16 cellular contexts compared by ENCODE assay signal in genomic region chr2:105299290-105299689, GRCh38. TPM values are rescaled to one million over a fixed set of nuclear protein-coding genes. Genes with fewer than 3 reads are reported as not detected.
DNase-seq lines count a peak whose midpoint lies in the region; ATAC-seq, FAIRE-seq and TF ChIP-seq lines count a peak whose summit lies in the region.
"Had no signal": no experiment of that assay in that cellular context is flagged by ENCODE, and none has a peak within 500 bp of the region (broad histone marks: within the 10 kb centered on the region; RNA-seq: fewer than 3 reads in every experiment).

No MANE protein-coding gene starts in this region.

- H3K27me3 ChIP-seq in Loucy (ENCODE audit: insufficient read depth, low read length, poor library complexity, severe bottlenecking), result no peaks in the 10 kb centered on the region
- H3K27me3 ChIP-seq: MG63 had no signal

- peaks cover 27% of the 10 kb centered on the region for H3K4me1 Mint-ChIP-seq in activated CD8-positive, alpha-beta memory T cell treated with anti-CD3 and anti-CD28 coated beads, Interleukin-2, amount 10 ng/mL, durations not matched to agents 7 days and 5 days
- H3K4me1 Mint-ChIP-seq in type B pancreatic cell (ENCODE audit: unreplicated experiment), result peaks cover 24% of the 10 kb centered on the region

- H3K9ac ChIP-seq in Loucy (ENCODE audit: low read depth, low read length, poor library complexity, severe bottlenecking), result no peak overlapping the region

- H3K9me3 Mint-ChIP-seq in activated CD8-positive, alpha-beta memory T cell treated with anti-CD3 and anti-CD28 coated beads, Interleukin-2, amount 10 ng/mL, durations not matched to agents 7 days and 5 days (ENCODE audit: low read depth), result no peaks in the 10 kb centered on the region
- H3K9me3 Mint-ChIP-seq in type B pancreatic cell, result no peaks in the 10 kb centered on the region
- H3K9me3 Mint-ChIP-seq: activated naive CD8-positive, alpha-beta T cell treated with anti-CD3 and anti-CD28 coated beads for 36 hours had no signal

- no peaks in the 10 kb centered on the region for H3K9me2 ChIP-seq in Loucy (replicated peaks; ENCODE audit: low read depth, low read length)

- no peak overlapping the region for H2AFZ ChIP-seq in Loucy (ENCODE audit: low read length)

- no peak overlapping the region for H3K27ac Mint-ChIP-seq in activated CD8-positive, alpha-beta memory T cell treated with anti-CD3 and anti-CD28 coated beads, Interleukin-2, amount 10 ng/mL, durations not matched to agents 7 days and 5 days
- H3K27ac Mint-ChIP-seq in type B pancreatic cell, result no peak overlapping the region
- H3K27ac Mint-ChIP-seq: activated naive CD8-positive, alpha-beta T cell treated with anti-CD3 and anti-CD28 coated beads for 36 hours had no signal

- no peak overlapping the region for H3K27ac ChIP-seq in caudate nucleus (ENCODE audit: low read depth, low read length)
- H3K27ac ChIP-seq: SK-N-MC had no signal

- ATAC-seq in activated CD8-positive, alpha-beta memory T cell treated with anti-CD3 and anti-CD28 coated beads, Interleukin-2, amount 10 ng/mL, durations not matched to agents 7 days and 5 days, result no peak
- ATAC-seq in HG03045 (IDR thresholded peaks at IDR 0.05; ENCODE audit: unreplicated experiment), result no peak
- ATAC-seq: esophagus mucosa had no signal

- H3K4me3 ChIP-seq in Loucy (ENCODE audit: low read length, poor library complexity, severe bottlenecking), result no peak overlapping the region
- no peak overlapping the region for H3K4me3 ChIP-seq in epithelial cell of proximal tubule (ENCODE audit: low read depth, low read length)
- H3K4me3 ChIP-seq: lung, MG63, SK-N-MC had no signal

- CTCF ChIA-PET in activated CD8-positive, alpha-beta memory T cell treated with anti-CD3 and anti-CD28 coated beads, Interleukin-2, amount 10 ng/mL, durations not matched to agents 7 days and 5 days (lab: Charles Lee), result interaction anchor here (1.5 kb wide), 1 partner anchor 21 kb away, joined by 3 read pairs; no protein-coding TSS in a partner anchor

- TF ChIP-seq CTCF in Loucy (conservative IDR thresholded peaks at IDR 0.05; ENCODE audit: low read length), result peak; percentile 32
- TF ChIP-seq CTCF in epithelial cell of proximal tubule (conservative IDR thresholded peaks at IDR 0.05; ENCODE audit: low read depth, low read length), result peak; percentile 36
- peak; percentile 39 for TF ChIP-seq CTCF in type B pancreatic cell (conservative IDR thresholded peaks at IDR 0.05)

- no peak for TF ChIP-seq POLR2A in H54 (IDR thresholded peaks at IDR 0.05; ENCODE audit: low read depth, low read length)

- no peaks in the 10 kb centered on the region for H3K9me3 ChIP-seq in Loucy (ENCODE audit: insufficient read depth, low read depth, low read length)
- H3K9me3 ChIP-seq: MG63 had no signal

- peaks cover 50% of the 10 kb centered on the region for H3K36me3 ChIP-seq in Loucy (ENCODE audit: insufficient read depth, low read length)

- no peaks in the 10 kb centered on the region for H3F3A ChIP-seq in Loucy (ENCODE audit: low read depth)

- DNase-seq in activated CD8-positive, alpha-beta memory T cell treated with anti-CD3 and anti-CD28 coated beads, Interleukin-2, amount 10 ng/mL, durations not matched to agents 7 days and 5 days, result peak; percentile 38
- no peak for DNase-seq in activated CD8-positive, alpha-beta memory T cell treated with anti-CD3 and anti-CD28 coated beads for 24 hours
- DNase-seq in epithelial cell of proximal tubule (ENCODE audit: low read depth) (no peak), type B pancreatic cell (ENCODE audit: extremely low spot score, unreplicated experiment) (no peak), H54 (ENCODE audit: insufficient read length, low spot score) (no peak), caudate nucleus (lab: John Stamatoyannopoulos, UW) (no peak)
- DNase-seq: activated naive CD8-positive, alpha-beta T cell treated with anti-CD3 and anti-CD28 coated beads for 36 hours; MG63; NCI-H2107 had no signal

- H3K4me1 ChIP-seq in Loucy (ENCODE audit: insufficient read depth, low read length, poor library complexity, severe bottlenecking), result no peaks in the 10 kb centered on the region

- H3K27me3 Mint-ChIP-seq in activated CD8-positive, alpha-beta memory T cell treated with anti-CD3 and anti-CD28 coated beads, Interleukin-2, amount 10 ng/mL, durations not matched to agents 7 days and 5 days, result no peaks in the 10 kb centered on the region
- H3K27me3 Mint-ChIP-seq in type B pancreatic cell, result no peaks in the 10 kb centered on the region
- H3K27me3 Mint-ChIP-seq: activated naive CD8-positive, alpha-beta T cell treated with anti-CD3 and anti-CD28 coated beads for 36 hours had no signal

- peaks cover 24% of the 10 kb centered on the region for H3K36me3 Mint-ChIP-seq in activated CD8-positive, alpha-beta memory T cell treated with anti-CD3 and anti-CD28 coated beads, Interleukin-2, amount 10 ng/mL, durations not matched to agents 7 days and 5 days
- H3K36me3 Mint-ChIP-seq in type B pancreatic cell, result peaks cover 7% of the 10 kb centered on the region

- H3K4me2 ChIP-seq in Loucy (ENCODE audit: low read depth, low read length, poor library complexity, severe bottlenecking), result no peak overlapping the region

- H4K20me1 ChIP-seq in Loucy (ENCODE audit: insufficient read depth, low read length, poor library complexity, severe bottlenecking), result no peaks in the 10 kb centered on the region

- no peak overlapping the region for H3K4me3 Mint-ChIP-seq in activated CD8-positive, alpha-beta memory T cell treated with anti-CD3 and anti-CD28 coated beads, Interleukin-2, amount 10 ng/mL, durations not matched to agents 7 days and 5 days
- H3K4me3 Mint-ChIP-seq in type B pancreatic cell, result no peak overlapping the region
- H3K4me3 Mint-ChIP-seq: activated naive CD8-positive, alpha-beta T cell treated with anti-CD3 and anti-CD28 coated beads for 36 hours had no signal

- FAIRE-seq in H54 (lab: Jason Lieb, UNC), result no peak

- peaks cover 38% of the 10 kb centered on the region for H3K79me2 ChIP-seq in Loucy (ENCODE audit: insufficient read depth, low read length)

RNA-seq across cellular contexts. Expression of gene TGFBRAP1, which starts 30.2 kb away (rescaled TPM):
- total RNA-seq in activated CD8-positive, alpha-beta memory T cell treated with anti-CD3 and anti-CD28 coated beads, Interleukin-2, amount 10 ng/mL, durations not matched to agents 7 days and 5 days, result 10 to 100 TPM; 19.4 to 22.2 TPM
- total RNA-seq in epithelial cell of proximal tubule (11.3 and 22.9 TPM in 2 replicates), type B pancreatic cell (ENCODE audit: low replicate concordance) (15.5 and 17.5 TPM in 2 replicates)

RNA-seq across cellular contexts. Expression of gene C2orf49, which starts 38.0 kb away (rescaled TPM):
- total RNA-seq in activated CD8-positive, alpha-beta memory T cell treated with anti-CD3 and anti-CD28 coated beads, Interleukin-2, amount 10 ng/mL, durations not matched to agents 7 days and 5 days, result 10 to 100 TPM; 20.5 to 23.1 TPM
- total RNA-seq in epithelial cell of proximal tubule, result 14.3 and 21.2 TPM in 2 replicates
- total RNA-seq in type B pancreatic cell (ENCODE audit: low replicate concordance), result 23.5 and 25.8 TPM in 2 replicates

RNA-seq across cellular contexts. Expression of gene GPR45, which starts 57.7 kb away (rescaled TPM):
- not detected for total RNA-seq in activated CD8-positive, alpha-beta memory T cell treated with anti-CD3 and anti-CD28 coated beads, Interleukin-2, amount 10 ng/mL, durations not matched to agents 7 days and 5 days
- total RNA-seq in epithelial cell of proximal tubule (0.22 TPM in 1 of 2 replicates, not detected in the other), type B pancreatic cell (ENCODE audit: low replicate concordance) (not detected in 2 replicates)
- total RNA-seq: activated naive CD8-positive, alpha-beta T cell treated with anti-CD3 and anti-CD28 coated beads for 36 hours; esophagus mucosa; lung; skeletal muscle tissue; subcutaneous adipose tissue had no signal
